In genomic region chr12:69284131-69284530, GRCh38 we compare ENCODE assay signal across 8 cellular contexts. TPM values are rescaled to one million over a fixed set of nuclear protein-coding genes. Genes with fewer than 3 reads are reported as not detected.
DNase-seq lines count a peak whose midpoint lies in the region; ATAC-seq and TF ChIP-seq lines count a peak whose summit lies in the region.

No MANE protein-coding gene starts in this region.

- H3K36me3 ChIP-seq in parathyroid adenoma (ENCODE audit: control insufficient read depth, insufficient read depth, low read length), result no peaks in the 10 kb centered on the region

- H3K9ac ChIP-seq in parathyroid adenoma, result no peak overlapping the region

- intact Hi-C loops in left cardiac atrium (cut with DNase I), result no loop called here

- ATAC-seq in HG02759 (IDR thresholded peaks at IDR 0.05; ENCODE audit: unreplicated experiment) (peak; percentile 66), left cardiac atrium (peak; percentile 88 to 91), HG03196 (IDR thresholded peaks at IDR 0.05; ENCODE audit: unreplicated experiment) (no peak), HG03457 (IDR thresholded peaks at IDR 0.05; ENCODE audit: unreplicated experiment) (no peak)

- TF ChIP-seq CTCF in parathyroid adenoma (IDR thresholded peaks at IDR 0.05), result peak; percentile 6

- no peaks in the 10 kb centered on the region for H3K9me3 ChIP-seq in parathyroid adenoma (ENCODE audit: control insufficient read depth, low read length)

- H3K27me3 ChIP-seq in parathyroid adenoma (ENCODE audit: control insufficient read depth, insufficient read depth, low read length), result no peaks in the 10 kb centered on the region

- DNase-seq in Daoy (ENCODE audit: low read depth) (peak; percentile 91), NCI-H774 (lab: John Stamatoyannopoulos, UW) (peak; percentile 72), amygdala (lab: John Stamatoyannopoulos, UW) (peak in 41 of 56 donors; percentile 2 to 77 (median 27)), left cardiac atrium (peak; percentile 85)

- peak overlapping the region; percentile 49 for H2AFZ ChIP-seq in parathyroid adenoma

- no peaks in the 10 kb centered on the region for H3K79me2 ChIP-seq in parathyroid adenoma

- H3K4me1 ChIP-seq in parathyroid adenoma, result no peaks in the 10 kb centered on the region

- peak overlapping the region; percentile 13 for H3K4me3 ChIP-seq in parathyroid adenoma (ENCODE audit: low read depth, low read length)

- H3K27ac ChIP-seq in parathyroid adenoma, result no peak overlapping the region

- peak overlapping the region; percentile 49 for H3K4me2 ChIP-seq in parathyroid adenoma (ENCODE audit: low read length)

RNA-seq across cellular contexts. Expression of gene CPSF6, which starts 44.8 kb away (rescaled TPM):
- total RNA-seq in Daoy (2014; rRNA removed; shearing (Covaris generic)), result 30.6 and 35.3 TPM in 2 replicates
- total RNA-seq in left cardiac atrium, result 10 to 100 TPM; 34.5 to 42.4 TPM

Comparison
In these comparisons a context has a peak if more than half of its experiments do, and no peak if none do; other contexts are left out.
1. DNase-seq: peak in every context shown above with its lines; median percentile 91 in Daoy; 85 in left cardiac atrium; 72 in NCI-H774; 27 in amygdala.
2. ATAC-seq: peak in HG02759 (single experiment) and left cardiac atrium (2 of 2); none in HG03196 (single experiment) and HG03457 (single experiment).